ENCODE assay signal across 20 cellular contexts in genomic region chr12:128800606-128801005, GRCh38. TPM values are rescaled to one million over a fixed set of nuclear protein-coding genes. Genes with fewer than 3 reads are reported as not detected.
"Had no signal": no experiment of that assay in that cellular context is flagged by ENCODE, and none has a peak within 500 bp of the region (broad histone marks: within the 10 kb centered on the region; RNA-seq: fewer than 3 reads in every experiment).

No MANE protein-coding gene starts in this region.

- H3K27ac ChIP-seq: coronary artery, gastroesophageal sphincter, pancreas, WERI-Rb-1 had no signal

- H3K9me3 ChIP-seq: pancreas had no signal

- H3K27ac Mint-ChIP-seq: activated naive CD8-positive, alpha-beta T cell; mesothelial cell of epicardium had no signal

- H3K4me1 ChIP-seq: pancreas had no signal

- H3K4me1 Mint-ChIP-seq: mesothelial cell of epicardium, neural crest cell had no signal

- FAIRE-seq: endometrium, pancreas had no signal

- H3K27me3 ChIP-seq: gastroesophageal sphincter, heart right ventricle, pancreas had no signal

- H3K27me3 Mint-ChIP-seq: activated naive CD8-positive, alpha-beta T cell had no signal

- H3K4me3 ChIP-seq: coronary artery, gastroesophageal sphincter, heart right ventricle, pancreas had no signal

- ATAC-seq: esophagus mucosa, gastroesophageal sphincter, heart right ventricle, left cardiac atrium, pancreas, sciatic nerve had no signal

- DNase-seq: activated CD4-positive, alpha-beta T cell treated with anti-CD3 and anti-CD28 coated beads for 1 hour; activated CD4-positive, alpha-beta T cell treated with anti-CD3 and anti-CD28 coated beads, Interleukin-2, amount 50 U/mL, for 48 hours; central memory CD4-positive, alpha-beta T cell; heart right ventricle; left cardiac atrium; pancreas; stimulated activated CD4-positive, alpha-beta T cell treated with anti-CD3 and anti-CD28 coated beads, Interleukin-4, amount 100 ng/mL, for 4 hours; stimulated activated naive CD4-positive, alpha-beta T cell; SW 1271; T-helper 2 cell; WERI-Rb-1 had no signal

- H3K4me3 Mint-ChIP-seq: activated naive CD8-positive, alpha-beta T cell; mesothelial cell of epicardium; neural crest cell had no signal

- H3K9me3 Mint-ChIP-seq: neural crest cell had no signal

RNA-seq across cellular contexts. Expression of gene GLT1D1, which starts 52.7 kb away (rescaled TPM):
- total RNA-seq: myocyte had no signal
